ENCODE assay signal across 8 cellular contexts in genomic region chr3:48847586-48848423, GRCh38. TPM values are rescaled to one million over a fixed set of nuclear protein-coding genes. Genes with fewer than 3 reads are reported as not detected.
DNase-seq lines count a peak whose midpoint lies in the region; TF ChIP-seq lines count a peak whose summit lies in the region.

PRKAR2A (minus strand) TSS chr3:48847874; CDS start chr3:48847596, 278 bp downstream.

- no peak within 1 kb of the TSS for H3K23ac ChIP-seq in H9 (ENCODE audit: insufficient read length, low read depth, low read length)

- H3T11ph ChIP-seq in H9 (ENCODE audit: low read length): no peak within 1 kb of the TSS

- no peak within 1 kb of the TSS for H2BK12ac ChIP-seq in H9 (ENCODE audit: insufficient read length, low read depth, low read length)

- H2BK5ac ChIP-seq in H9 (ENCODE audit: insufficient read length, low read length): no peak within 1 kb of the TSS

- no peaks in the 10 kb centered on the region for H3K9me3 ChIP-seq in H9 (ENCODE audit: control insufficient read depth, low read depth, low read length)
- H3K9me3 ChIP-seq in MG63: no peaks in the 10 kb centered on the region
- no peaks in the 10 kb centered on the region for H3K9me3 ChIP-seq in SK-N-SH
- H3K9me3 ChIP-seq in neutrophil: no peaks in the 10 kb centered on the region
- no peaks in the 10 kb centered on the region for H3K9me3 ChIP-seq in subcutaneous abdominal adipose tissue (ENCODE audit: control insufficient read depth in 5 of 5, low read length in 5 of 5)

- H3K4me3 ChIP-seq in MG63 (peak within 1 kb of the TSS; percentile 79), SK-N-SH (ENCODE audit: low read depth in 2 of 2, low read length in 1 of 2) (peak within 1 kb of the TSS; percentile 84), neutrophil (ENCODE audit: low read depth in 1 of 2, low read length in 1 of 2) (peak within 1 kb of the TSS; percentile 88 to 93), subcutaneous abdominal adipose tissue (ENCODE audit: low read depth in 1 of 5, low read length in 5 of 5) (peak within 1 kb of the TSS; percentile 70 to 91 (median 82))

- peak within 1 kb of the TSS; percentile 78 to 89 for H3K4me3 Mint-ChIP-seq in H9
- H3K4me3 Mint-ChIP-seq in activated naive CD4-positive, alpha-beta T cell treated with anti-CD3 and anti-CD28 coated beads, Interleukin-2, amount 10 ng/mL, durations not matched to agents 7 days and 5 days: peak within 1 kb of the TSS; percentile 82

- H3K9me2 ChIP-seq in SK-N-SH: no peaks in the 10 kb centered on the region

- H4K20me1 ChIP-seq in H9 (ENCODE audit: control insufficient read depth, insufficient read depth, insufficient read length) (no peaks in the 10 kb centered on the region), SK-N-SH (ENCODE audit: insufficient read depth) (no peaks in the 10 kb centered on the region)

- no peak within 1 kb of the TSS for H4K8ac ChIP-seq in H9 (replicated peaks; ENCODE audit: insufficient read length, low read depth, low read length)

- TF ChIP-seq RAD21 in SK-N-SH (IDR thresholded peaks at IDR 0.05; ENCODE audit: low read length): no peak

- no peak within 1 kb of the TSS for H2BK120ac ChIP-seq in H9 (ENCODE audit: low read depth, low read length, poor library complexity, severe bottlenecking)

- H3K4me1 Mint-ChIP-seq in H9: peaks cover 17% of the 10 kb centered on the region in 2 experiments
- H3K4me1 Mint-ChIP-seq in activated naive CD4-positive, alpha-beta T cell treated with anti-CD3 and anti-CD28 coated beads, Interleukin-2, amount 10 ng/mL, durations not matched to agents 7 days and 5 days: peaks cover 26% of the 10 kb centered on the region

- TF ChIP-seq EP300 in SK-N-SH (IDR thresholded peaks at IDR 0.05; ENCODE audit: borderline replicate concordance in 1 of 2, low read depth in 1 of 2, low read length in 1 of 2): no peak

- no peaks in the 10 kb centered on the region; a peak in 1 of 7 replicates for H3K36me3 Mint-ChIP-seq in H9 (ENCODE audit: insufficient read depth in 1 of 3, low read depth in 3 of 3)
- peaks cover 11% of the 10 kb centered on the region for H3K36me3 Mint-ChIP-seq in activated naive CD4-positive, alpha-beta T cell treated with anti-CD3 and anti-CD28 coated beads, Interleukin-2, amount 10 ng/mL, durations not matched to agents 7 days and 5 days

- H3K56ac ChIP-seq in H9 (ENCODE audit: insufficient read length, low read depth, low read length): no peak within 1 kb of the TSS

- no peaks in the 10 kb centered on the region for H3K27me3 ChIP-seq in H9 (ENCODE audit: insufficient read depth, low read length)
- H3K27me3 ChIP-seq in MG63: no peaks in the 10 kb centered on the region
- H3K27me3 ChIP-seq in SK-N-SH (ENCODE audit: insufficient read depth): no peaks in the 10 kb centered on the region
- H3K27me3 ChIP-seq in neutrophil: no peaks in the 10 kb centered on the region
- H3K27me3 ChIP-seq in subcutaneous abdominal adipose tissue (ENCODE audit: control insufficient read depth in 5 of 5, insufficient read depth in 4 of 5, low read length in 5 of 5): no peaks in the 10 kb centered on the region

- H2BK15ac ChIP-seq in H9 (ENCODE audit: low read depth, low read length): no peak within 1 kb of the TSS

- POLR2A ChIA-PET in SK-N-SH (lab: Yijun Ruan, JAX): interaction anchor here (0.7 to 1.3 kb wide), 2 partner anchors 131 to 173 kb away, joined by 3 read pairs; partner anchors contain the start of gene IP6K2

- no peak within 1 kb of the TSS for H2AK5ac ChIP-seq in H9 (ENCODE audit: insufficient read length, low read length)

- no peaks in the 10 kb centered on the region for H3K79me1 ChIP-seq in H9 (ENCODE audit: insufficient read depth, low read depth, low read length, poor library complexity, severe bottlenecking)

- peaks cover 13% of the 10 kb centered on the region for H3K27me3 Mint-ChIP-seq in H9 (ENCODE audit: low read depth)
- no peaks in the 10 kb centered on the region for H3K27me3 Mint-ChIP-seq in activated naive CD4-positive, alpha-beta T cell treated with anti-CD3 and anti-CD28 coated beads, Interleukin-2, amount 10 ng/mL, durations not matched to agents 7 days and 5 days

- no peaks in the 10 kb centered on the region for H3K9me3 Mint-ChIP-seq in H9
- H3K9me3 Mint-ChIP-seq in activated naive CD4-positive, alpha-beta T cell treated with anti-CD3 and anti-CD28 coated beads, Interleukin-2, amount 10 ng/mL, durations not matched to agents 7 days and 5 days: no peaks in the 10 kb centered on the region

- no peak within 1 kb of the TSS for H2AFZ ChIP-seq in H9 (ENCODE audit: low read length)
- H2AFZ ChIP-seq in SK-N-SH (ENCODE audit: low read depth): peak within 1 kb of the TSS; percentile 92

- peaks cover 3% of the 10 kb centered on the region for H3F3A ChIP-seq in SK-N-SH (replicated peaks; ENCODE audit: insufficient read depth)

- H4K5ac ChIP-seq in H9 (ENCODE audit: insufficient read length, low read depth, low read length): no peak within 1 kb of the TSS

- H3K18ac ChIP-seq in H9 (ENCODE audit: insufficient read length, low read depth, low read length): no peak within 1 kb of the TSS

- H2BK20ac ChIP-seq in H9 (ENCODE audit: low read depth, low read length, poor library complexity, severe bottlenecking): no peak within 1 kb of the TSS

- H3K27ac Mint-ChIP-seq in H9: peak within 1 kb of the TSS in 2 of 3 experiments; percentile 74 to 76; a peak in 3 of 7 replicates
- peak within 1 kb of the TSS; percentile 87 for H3K27ac Mint-ChIP-seq in activated naive CD4-positive, alpha-beta T cell treated with anti-CD3 and anti-CD28 coated beads, Interleukin-2, amount 10 ng/mL, durations not matched to agents 7 days and 5 days

- peaks cover 8% of the 10 kb centered on the region for H3K36me3 ChIP-seq in MG63
- H3K36me3 ChIP-seq in SK-N-SH (replicated peaks in 1 of 2; ENCODE audit: control insufficient read depth in 1 of 2, insufficient read depth in 2 of 2, low read length in 1 of 2): no peaks in the 10 kb centered on the region
- no peaks in the 10 kb centered on the region for H3K36me3 ChIP-seq in neutrophil
- peaks cover 0 to 6% (median 2%) of the 10 kb centered on the region in 5 donors for H3K36me3 ChIP-seq in subcutaneous abdominal adipose tissue (ENCODE audit: control insufficient read depth in 5 of 5, insufficient read depth in 5 of 5, low read length in 5 of 5)

- H3K4ac ChIP-seq in H9 (ENCODE audit: low read depth, low read length): no peak within 1 kb of the TSS

- CTCF ChIA-PET in SK-N-SH (lab: Yijun Ruan, JAX): interaction anchor here (1.0 to 1.3 kb wide), 3 partner anchors 108 to 160 kb away, joined by 3 read pairs; partner anchors contain the start of gene WDR6
- CTCF ChIA-PET in activated naive CD4-positive, alpha-beta T cell treated with anti-CD3 and anti-CD28 coated beads, Interleukin-2, amount 10 ng/mL, durations not matched to agents 7 days and 5 days (lab: Charles Lee): interaction anchor here (1.3 to 1.6 kb wide), 2 partner anchors 12 to 108 kb away, joined by 3 read pairs; no protein-coding TSS in a partner anchor

- TF ChIP-seq CTCF in H9 (conservative IDR thresholded peaks at IDR 0.05) (no peak), SK-N-SH (IDR thresholded peaks at IDR 0.05) (no peak), neutrophil (IDR thresholded peaks at IDR 0.05) (peak; percentile 31)

- H4K91ac ChIP-seq in H9 (ENCODE audit: insufficient read length, low read depth, low read length): no peak within 1 kb of the TSS

- H3K79me2 ChIP-seq in H9 (ENCODE audit: insufficient read depth, low read length): no peaks in the 10 kb centered on the region
- peaks cover 36% of the 10 kb centered on the region for H3K79me2 ChIP-seq in SK-N-SH (ENCODE audit: insufficient read depth)

- DNase-seq in GDM1 (lab: John Stamatoyannopoulos, UW) (peak; percentile 74), H9 (peak; percentile 89), MG63 (peak; percentile 83), SK-N-SH (peak; percentile 98), germinal center (ENCODE audit: low spot score) (peak; percentile 95)
- peak; percentile 82 for DNase-seq in activated naive CD4-positive, alpha-beta T cell treated with anti-CD3 and anti-CD28 coated beads, Interleukin-2, amount 10 ng/mL, durations not matched to agents 7 days and 5 days

- no CpG with 5 or more reads among the region's 73 CpGs for WGBS in H9 (ENCODE audit: extremely low coverage, insufficient read length, low lambda C conversion rate)
- 42% methylated on average over 7 of the region's 73 CpGs for WGBS in SK-N-SH (ENCODE audit: low lambda C conversion rate)

- H3K4me2 ChIP-seq in H9 (ENCODE audit: insufficient read depth, insufficient read length, low read length): peak within 1 kb of the TSS; percentile 70
- peak within 1 kb of the TSS; percentile 92 for H3K4me2 ChIP-seq in SK-N-SH

- no peak within 1 kb of the TSS for H3K27ac ChIP-seq in H9 (ENCODE audit: insufficient read length, low read depth, low read length)
- peak within 1 kb of the TSS; percentile 59 to 87 for H3K27ac ChIP-seq in SK-N-SH (ENCODE audit: low read depth in 2 of 2, low read length in 1 of 2)
- H3K27ac ChIP-seq in neutrophil: peak within 1 kb of the TSS; percentile 89
- H3K27ac ChIP-seq in subcutaneous abdominal adipose tissue (ENCODE audit: low read depth, low read length): peak within 1 kb of the TSS; percentile 88

- H3K23me2 ChIP-seq in H9 (ENCODE audit: insufficient read length, low read depth, low read length, poor library complexity, severe bottlenecking): peaks cover 10% of the 10 kb centered on the region

- no peaks in the 10 kb centered on the region for H3K4me1 ChIP-seq in H9 (ENCODE audit: insufficient read depth, low read length)
- H3K4me1 ChIP-seq in SK-N-SH (ENCODE audit: control insufficient read depth in 1 of 2, insufficient read depth in 2 of 2, low read depth in 1 of 2, low read length in 1 of 2): peaks cover 3 to 28% of the 10 kb centered on the region in 2 experiments; a peak in 2 of 4 replicates
- peaks cover 26 to 28% of the 10 kb centered on the region in 2 experiments for H3K4me1 ChIP-seq in neutrophil (ENCODE audit: control insufficient read depth in 1 of 2, insufficient read depth in 1 of 2, low read depth in 1 of 2, low read length in 1 of 2)
- peaks cover 4 to 34% (median 27%) of the 10 kb centered on the region in 5 donors for H3K4me1 ChIP-seq in subcutaneous abdominal adipose tissue (ENCODE audit: control insufficient read depth in 5 of 5, insufficient read depth in 5 of 5, low read length in 5 of 5)

- H3K9ac ChIP-seq in H9 (ENCODE audit: extremely low read depth, insufficient read length, low read length) (peak within 1 kb of the TSS; percentile 0), SK-N-SH (peak within 1 kb of the TSS; percentile 71), subcutaneous abdominal adipose tissue (ENCODE audit: low read length in 5 of 5) (peak within 1 kb of the TSS; percentile 69 to 89 (median 77))

- H3K14ac ChIP-seq in H9 (ENCODE audit: insufficient read depth, low read length): no peak within 1 kb of the TSS

TF ChIP-seq in SK-N-SH, 30 proteins besides CTCF, POLR2A, EP300 and RAD21 (continues in another document):
- TF ChIP-seq POLR2AphosphoS5 (IDR thresholded peaks at IDR 0.05; ENCODE audit: low read depth, low read length): peak; percentile 72; the same call in 1 of the 2 replicates
- TF ChIP-seq SIN3A (IDR thresholded peaks at IDR 0.05; ENCODE audit: borderline replicate concordance, low read depth, low read length): peak; percentile 54; the same call in 1 of the 2 replicates

RNA-seq across cellular contexts. Expression of gene PRKAR2A, which starts in this region (rescaled TPM):
- total RNA-seq in H9 (2021): 38.7 and 39.1 TPM in 2 replicates
- 7.8 and 11.0 TPM in 2 replicates for total RNA-seq in MG63 (2014; rRNA removed; shearing (Covaris generic); ENCODE audit: low replicate concordance)
- 5.2 and 5.7 TPM in 2 replicates for polyA plus RNA-seq in SK-N-SH (2012; rRNA removed)
- 7.3 and 7.4 TPM in 2 replicates for polyA plus RNA-seq in SK-N-SH (2012; cell fraction: cytosol; rRNA removed)
- polyA plus RNA-seq in SK-N-SH (2012; cell fraction: nucleus; rRNA removed): 5.2 and 14.8 TPM in 2 replicates

Comparison
In these comparisons a context has a peak if more than half of its experiments do, and no peak if none do; other contexts are left out.
1. H3K9ac ChIP-seq: peak in every context shown above with its lines; median percentile 77 in subcutaneous abdominal adipose tissue; 71 in SK-N-SH; 0 in H9.